In the genomic region with DNA sequence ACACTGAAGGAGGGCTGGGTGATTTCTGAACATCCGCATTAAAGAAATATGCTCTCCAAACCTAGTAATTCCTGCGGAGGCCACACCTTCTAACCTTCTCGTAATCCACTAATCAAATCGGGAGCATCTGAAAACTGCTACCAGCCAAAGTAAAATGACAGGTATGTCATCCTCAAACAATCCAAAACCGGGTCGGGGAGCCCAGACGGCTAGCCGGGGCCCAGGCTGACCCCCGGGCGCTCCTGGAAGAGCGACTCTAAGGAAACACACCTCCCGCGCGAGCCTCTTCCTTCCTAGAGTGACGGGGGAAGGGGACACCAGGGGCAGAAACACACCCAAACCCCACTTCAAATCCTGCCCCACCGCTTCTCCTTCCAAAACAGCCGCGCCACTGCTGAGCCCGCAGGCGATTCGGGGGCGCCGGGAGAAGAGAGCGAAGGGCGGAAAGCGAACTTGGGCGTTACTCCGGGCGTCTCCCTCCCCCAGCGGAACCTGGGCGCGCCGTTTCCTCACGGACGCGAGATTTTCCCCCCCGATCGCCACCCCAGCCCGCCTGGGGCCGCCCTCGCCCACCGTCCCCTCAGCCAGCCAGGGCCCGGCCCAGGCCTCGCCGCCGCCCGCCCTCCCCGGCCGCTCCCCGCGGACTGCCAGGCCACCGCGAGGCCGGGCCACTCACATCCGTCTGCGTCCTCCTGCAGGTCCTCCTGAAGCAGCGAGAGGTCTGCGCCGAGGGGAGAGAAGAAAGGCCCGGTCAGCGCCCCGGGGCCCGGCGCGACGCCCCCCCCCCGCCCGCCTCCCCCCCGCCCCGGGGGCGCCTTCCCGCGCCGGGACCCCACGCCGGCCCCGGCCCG, we compare ENCODE assay signal across 8 cellular contexts. TPM values are rescaled to one million over a fixed set of nuclear protein-coding genes. Genes with fewer than 3 reads are reported as not detected.
A peak's percentile ranks its signal among the peaks of the same experiment; 100 is the strongest.
DNase-seq lines count a peak whose midpoint lies in the region; FAIRE-seq and TF ChIP-seq lines count a peak whose summit lies in the region.

No MANE protein-coding gene starts in this region.

- H3K4me3 ChIP-seq in HFF-Myc (replicated peaks; ENCODE audit: low read depth, low read length), result peak overlapping the region; percentile 82
- peak overlapping the region; percentile 75 for H3K4me3 ChIP-seq in NB4 (ENCODE audit: low read depth, low read length)

- TF ChIP-seq CTCF in HFF-Myc (IDR thresholded peaks at IDR 0.05; ENCODE audit: low read depth, low read length, missing control alignments), result no peak
- no peak for TF ChIP-seq CTCF in NB4 (IDR thresholded peaks at IDR 0.05; ENCODE audit: low read depth, low read length)

- TF ChIP-seq POLR2A in GM12892 (IDR thresholded peaks at IDR 0.05; ENCODE audit: low read depth, low read length) (peak; percentile 16; the same call in 1 of the 2 replicates), NB4 (IDR thresholded peaks at IDR 0.05; ENCODE audit: extremely low read depth, insufficient read length) (no peak)

- FAIRE-seq in GM12892 (lab: Jason Lieb, UNC), result peak; percentile 70

- DNase-seq in GM12892 (ENCODE audit: insufficient read length) (peak; percentile 35), HFF-Myc (ENCODE audit: extremely low read depth, low read depth) (no peak), NB4 (ENCODE audit: low read depth) (peak; percentile 83), left kidney (ENCODE audit: low read depth, low spot score) (peak; percentile 84), GM19240 (ENCODE audit: insufficient read length, low spot score) (no peak)
- DNase-seq in activated CD4-positive, alpha-beta T cell treated with anti-CD3 and anti-CD28 coated beads for 4 hours, result peak; percentile 19 to 37
- DNase-seq in stimulated activated CD4-positive, alpha-beta T cell treated with anti-CD3 and anti-CD28 coated beads, Interleukin-1b, Interleukin-23, amount 100 ng/mL, for 4 hours (ENCODE audit: low read depth in 2 of 2), result peak; percentile 4 to 40

- H3K27ac ChIP-seq in cingulate gyrus (ENCODE audit: low read depth, low read length), result peak overlapping the region; percentile 88

RNA-seq across cellular contexts. Expression of gene PPP4R1, which starts 0.6 kb away (rescaled TPM):
- 29.5 TPM for polyA plus RNA-seq in GM12892 (2012; ENCODE audit: missing spikeins)

Comparison
In these comparisons a context has a peak if more than half of its experiments do, and no peak if none do; other contexts are left out.
1. DNase-seq: peak in GM12892 (single experiment), NB4 (single experiment), activated CD4-positive, alpha-beta T cell treated with anti-CD3 and anti-CD28 coated beads for 4 hours (2 of 2), left kidney (single experiment) and stimulated activated CD4-positive, alpha-beta T cell treated with anti-CD3 and anti-CD28 coated beads, Interleukin-1b, Interleukin-23, amount 100 ng/mL, for 4 hours (2 of 2); none in HFF-Myc (single experiment) and GM19240 (single experiment).